Comparison of ENCODE assay signal across 30 cellular contexts in the genomic region with DNA sequence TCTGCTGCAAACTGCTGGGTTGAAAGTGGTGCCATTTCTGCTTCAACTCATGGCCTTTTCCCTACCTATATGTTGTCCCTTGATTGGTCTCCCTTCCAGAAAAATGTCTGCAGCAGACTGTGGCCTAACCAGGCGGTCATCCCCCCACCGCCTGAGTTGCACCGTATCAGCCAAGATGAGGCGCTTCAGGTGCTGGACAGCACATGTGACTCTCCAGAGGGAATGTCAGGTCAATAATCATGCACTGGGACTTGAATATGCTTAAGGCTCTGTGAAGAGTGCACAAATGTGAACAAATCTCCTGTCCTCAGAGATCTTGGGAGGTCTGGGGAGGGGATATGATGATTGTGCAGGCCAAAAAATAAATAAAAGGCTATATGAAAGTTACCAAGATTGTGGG. TPM values are rescaled to one million over a fixed set of nuclear protein-coding genes. Genes with fewer than 3 reads are reported as not detected.
A peak's percentile ranks its signal among the peaks of the same experiment; 100 is the strongest.
DNase-seq lines count a peak whose midpoint lies in the region; TF ChIP-seq lines count a peak whose summit lies in the region.
"Had no signal": no experiment of that assay in that cellular context is flagged by ENCODE, and none has a peak within 500 bp of the region (broad histone marks: within the 10 kb centered on the region; RNA-seq: fewer than 3 reads in every experiment).

No MANE protein-coding gene starts in this region.

- TF ChIP-seq EP300 in Ishikawa (IDR thresholded peaks at IDR 0.05; ENCODE audit: borderline replicate concordance) = no peak

- CTCF ChIA-PET in MCF 10A (lab: Yijun Ruan, JAX) (no interaction called here), mammary epithelial cell (lab: Charles Lee; ENCODE audit: low non-redundant PET) (no interaction called here)

- in situ Hi-C loops in mammary epithelial cell (cut with MboI; ENCODE audit: low sequenced_read_pairs in 2 of 2) = loop anchor here in 1 of 2 donors (25.0 kb wide), 1 partner anchor 592 kb away; a partner anchor contains a TSS

- dilution Hi-C loops in mammary epithelial cell (cut with HindIII; ENCODE audit: low sequenced_read_pairs) = no loop called here

- H3K9me3 Mint-ChIP-seq in MCF 10A (ENCODE audit: unreplicated experiment) = no peaks in the 10 kb centered on the region

- peak overlapping the region in 1 of 2 experiments; percentile 40 for H2BK12ac ChIP-seq in mesenchymal stem cell (ENCODE audit: low read length in 2 of 2)
- peak overlapping the region; percentile 66 for H2BK12ac ChIP-seq in trophoblast cell (ENCODE audit: low read length)

- no peak for TF ChIP-seq RAD21 in Ishikawa (IDR thresholded peaks at IDR 0.05; ENCODE audit: low read depth)

- no peak overlapping the region for H2AFZ ChIP-seq in mammary epithelial cell (ENCODE audit: low read depth, low read length)
- no peak overlapping the region for H2AFZ ChIP-seq in mesenchymal stem cell (ENCODE audit: low read depth, low read length)
- no peak overlapping the region for H2AFZ ChIP-seq in trophoblast cell (ENCODE audit: insufficient read depth, low read length, poor library complexity)

- peak overlapping the region in 1 of 2 experiments; percentile 6 for H3K4ac ChIP-seq in mesenchymal stem cell (ENCODE audit: low read depth in 1 of 2, low read length in 2 of 2)
- H3K4ac ChIP-seq in trophoblast cell (ENCODE audit: low read depth, low read length) = no peak overlapping the region

- H3K14ac ChIP-seq in mesenchymal stem cell (ENCODE audit: low read length in 2 of 2) (no peak overlapping the region), trophoblast cell (ENCODE audit: low read length) (no peak overlapping the region)

- no peaks in the 10 kb centered on the region for H3K27me3 Mint-ChIP-seq in MCF 10A (ENCODE audit: insufficient read depth, unreplicated experiment)
- H3K27me3 Mint-ChIP-seq: CD4-positive, CD25-positive, alpha-beta regulatory T cell; CD8-positive, alpha-beta memory T cell had no signal

- H3K36me3 ChIP-seq in mammary epithelial cell (ENCODE audit: insufficient read depth, low read length) (no peaks in the 10 kb centered on the region), mesenchymal stem cell (ENCODE audit: control insufficient read depth in 1 of 2, insufficient read depth in 2 of 2, low read depth in 1 of 2, low read length in 2 of 2) (no peaks in the 10 kb centered on the region), trophoblast cell (ENCODE audit: control insufficient read depth in 1 of 2, insufficient read depth in 2 of 2, low read length in 2 of 2) (no peaks in the 10 kb centered on the region)
- H3K36me3 ChIP-seq: BE2C, BLaER1 had no signal

- intact Hi-C loops in MCF 10A (cut with micrococcal nuclease) = loop anchor here (10.0 kb wide), 1 partner anchor 89 kb away; no protein-coding TSS in a partner anchor
- intact Hi-C loops in mammary epithelial cell (cut with micrococcal nuclease) = no loop called here

- no peak overlapping the region for H3K23ac ChIP-seq in mesenchymal stem cell (ENCODE audit: low read length in 2 of 2)
- H3K23ac ChIP-seq in trophoblast cell (ENCODE audit: low read length) = no peak overlapping the region

- H3K79me1 ChIP-seq in mesenchymal stem cell (replicated peaks; ENCODE audit: low read length, poor library complexity, severe bottlenecking) = no peaks in the 10 kb centered on the region
- H3K79me1 ChIP-seq in trophoblast cell (ENCODE audit: low read length) = peaks cover 24% of the 10 kb centered on the region

- H4K12ac ChIP-seq in trophoblast cell (ENCODE audit: low read depth, low read length) = no peak overlapping the region

- peaks cover 13% of the 10 kb centered on the region for H3K36me3 Mint-ChIP-seq in MCF 10A (ENCODE audit: insufficient read depth, unreplicated experiment)
- H3K36me3 Mint-ChIP-seq: CD14-positive monocyte; CD4-positive, alpha-beta memory T cell; CD4-positive, CD25-positive, alpha-beta regulatory T cell; CD8-positive, alpha-beta memory T cell had no signal

- no peak overlapping the region for H4K8ac ChIP-seq in mesenchymal stem cell (ENCODE audit: low read length)
- H4K8ac ChIP-seq in trophoblast cell (ENCODE audit: low read depth, low read length) = no peak overlapping the region

- H2BK120ac ChIP-seq in mesenchymal stem cell (ENCODE audit: low read depth, low read length) (no peak overlapping the region), trophoblast cell (ENCODE audit: insufficient read depth, low read length, poor library complexity) (peak overlapping the region; percentile 62)

- no peak overlapping the region for H3K4me3 Mint-ChIP-seq in MCF 10A (ENCODE audit: unreplicated experiment)
- H3K4me3 Mint-ChIP-seq: CD14-positive monocyte; CD4-positive, alpha-beta memory T cell; CD4-positive, CD25-positive, alpha-beta regulatory T cell; CD8-positive, alpha-beta memory T cell had no signal

- peaks cover under 1% of the 10 kb centered on the region for H3K27me3 ChIP-seq in mammary epithelial cell (ENCODE audit: insufficient read depth, low read length)
- no peaks in the 10 kb centered on the region for H3K27me3 ChIP-seq in mesenchymal stem cell (ENCODE audit: control insufficient read depth in 1 of 2, insufficient read depth in 1 of 2, low read length in 2 of 2)
- no peaks in the 10 kb centered on the region for H3K27me3 ChIP-seq in trophoblast cell (ENCODE audit: insufficient read depth, low read length)
- H3K27me3 ChIP-seq: BE2C, BLaER1 had no signal

- BruUV-seq in MCF 10A (replicated peaks; lab: Mats Ljungman, UMichigan) = no TSS peak
- BruUV-seq in mammary epithelial cell (replicated peaks; lab: Mats Ljungman, UMichigan) = no TSS peak

- POLR2A ChIA-PET in MCF 10A (lab: Yijun Ruan, JAX) = no interaction called here

- H3K4me1 Mint-ChIP-seq in MCF 10A (ENCODE audit: insufficient read depth, unreplicated experiment) = peaks cover 41% of the 10 kb centered on the region
- H3K4me1 Mint-ChIP-seq: CD14-positive monocyte; CD4-positive, alpha-beta memory T cell; CD4-positive, CD25-positive, alpha-beta regulatory T cell; CD8-positive, alpha-beta memory T cell had no signal

- H4K91ac ChIP-seq in mesenchymal stem cell (ENCODE audit: low read length) (no peak overlapping the region), trophoblast cell (ENCODE audit: low read depth, low read length) (peak overlapping the region; percentile 65)

- no peak overlapping the region for H3K4me2 ChIP-seq in mammary epithelial cell (ENCODE audit: insufficient read depth, low read depth, low read length)
- H3K4me2 ChIP-seq in mesenchymal stem cell (ENCODE audit: low read length, poor library complexity, severe bottlenecking) = no peak overlapping the region
- no peak overlapping the region for H3K4me2 ChIP-seq in trophoblast cell (ENCODE audit: low read length)
- H3K4me2 ChIP-seq: BLaER1 had no signal

- 100% methylated on average over 4 of the region's 4 CpGs for WGBS in mammary epithelial cell (ENCODE audit: low coverage, missing lambda C conversion rate)
- 96% methylated on average over 4 of the region's 4 CpGs for WGBS in mesenchymal stem cell
- WGBS in trophoblast cell (ENCODE audit: extremely low coverage, insufficient coverage, insufficient read length) = no CpG with 5 or more reads among the region's 4 CpGs

- no peaks in the 10 kb centered on the region for H4K20me1 ChIP-seq in mammary epithelial cell (ENCODE audit: insufficient read depth, low read length)
- H4K20me1 ChIP-seq: BLaER1 had no signal

- H3K4me3 ChIP-seq in mammary epithelial cell (replicated peaks in 1 of 3; ENCODE audit: insufficient read depth in 1 of 3, low read depth in 2 of 3, low read length in 3 of 3) (no peak overlapping the region), mesenchymal stem cell (ENCODE audit: insufficient read depth in 1 of 2, low read depth in 1 of 2, low read length in 2 of 2) (no peak overlapping the region), trophoblast cell (ENCODE audit: low read depth, low read length) (no peak overlapping the region)
- H3K4me3 ChIP-seq: BLaER1, GM12878 had no signal

- no peak overlapping the region for H2BK15ac ChIP-seq in mesenchymal stem cell (ENCODE audit: low read depth, poor library complexity, severe bottlenecking)

- no peak overlapping the region for H2BK5ac ChIP-seq in mesenchymal stem cell (ENCODE audit: low read depth, low read length, poor library complexity, severe bottlenecking)
- no peak overlapping the region for H2BK5ac ChIP-seq in trophoblast cell (ENCODE audit: low read depth, low read length, poor library complexity)

- peak overlapping the region; percentile 19 to 30 for H3K18ac ChIP-seq in mesenchymal stem cell (ENCODE audit: low read depth in 1 of 2, low read length in 2 of 2)
- H3K18ac ChIP-seq in trophoblast cell (ENCODE audit: low read length) = no peak overlapping the region

- TF ChIP-seq CTCF in MCF 10A (IDR thresholded peaks at IDR 0.05; ENCODE audit: unreplicated experiment) (no peak), mammary epithelial cell (conservative IDR thresholded peaks at IDR 0.05 in 1 of 2, IDR thresholded peaks at IDR 0.05 in 1 of 2; ENCODE audit: extremely low read depth in 1 of 2, insufficient read depth in 1 of 2, low read depth in 1 of 2, low read length in 2 of 2) (no peak)

- H3K9me3 ChIP-seq in mammary epithelial cell (replicated peaks; ENCODE audit: insufficient read depth, low read length) = no peaks in the 10 kb centered on the region
- no peaks in the 10 kb centered on the region for H3K9me3 ChIP-seq in mesenchymal stem cell (ENCODE audit: control insufficient read depth, low read length)
- no peaks in the 10 kb centered on the region for H3K9me3 ChIP-seq in trophoblast cell (ENCODE audit: insufficient read depth, low read depth, low read length)
- H3K9me3 ChIP-seq: BE2C, BLaER1 had no signal

- no peak overlapping the region for H3K9ac ChIP-seq in mammary epithelial cell (ENCODE audit: insufficient read depth, low read length)
- no peak overlapping the region for H3K9ac ChIP-seq in mesenchymal stem cell (ENCODE audit: low read length)
- H3K9ac ChIP-seq in trophoblast cell (ENCODE audit: low read length) = no peak overlapping the region
- H3K9ac ChIP-seq: BLaER1 had no signal

- H3K4me1 ChIP-seq in mammary epithelial cell (ENCODE audit: insufficient read depth, low read length) (peaks cover 18% of the 10 kb centered on the region), mesenchymal stem cell (ENCODE audit: control insufficient read depth, insufficient read depth, low read depth, low read length) (peaks cover 6% of the 10 kb centered on the region), trophoblast cell (ENCODE audit: control insufficient read depth in 1 of 2, insufficient read depth in 2 of 2, low read length in 2 of 2) (peaks cover 9 to 22% of the 10 kb centered on the region in 2 experiments)
- H3K4me1 ChIP-seq: BE2C had no signal

- peak overlapping the region; percentile 49 for H3K27ac Mint-ChIP-seq in MCF 10A (ENCODE audit: low read depth, unreplicated experiment)
- H3K27ac Mint-ChIP-seq: CD14-positive monocyte; CD4-positive, alpha-beta memory T cell; CD4-positive, CD25-positive, alpha-beta regulatory T cell; CD8-positive, alpha-beta memory T cell had no signal

- H2AK5ac ChIP-seq in mesenchymal stem cell (ENCODE audit: low read length, severe bottlenecking) = peak overlapping the region; percentile 76
- no peak overlapping the region for H2AK5ac ChIP-seq in trophoblast cell (ENCODE audit: low read length)

- H3K79me2 ChIP-seq in mammary epithelial cell (ENCODE audit: insufficient read depth, low read length) = no peaks in the 10 kb centered on the region
- peaks cover 2% of the 10 kb centered on the region for H3K79me2 ChIP-seq in trophoblast cell (ENCODE audit: control insufficient read depth, insufficient read depth, low read length, poor library complexity)

- H3K27ac ChIP-seq in mammary epithelial cell (ENCODE audit: insufficient read depth, low read depth, low read length) = no peak overlapping the region
- H3K27ac ChIP-seq in mesenchymal stem cell (ENCODE audit: low read length, poor library complexity, severe bottlenecking) = no peak overlapping the region
- no peak overlapping the region for H3K27ac ChIP-seq in trophoblast cell (ENCODE audit: low read depth, low read length)
- H3K27ac ChIP-seq: BLaER1 had no signal

- no peak for DNase-seq in MCF 10A (ENCODE audit: unreplicated experiment)
- DNase-seq in mammary epithelial cell = no peak
- no peak for DNase-seq in mesenchymal stem cell
- DNase-seq in trophoblast cell = no peak
- DNase-seq in retina = no peak
- DNase-seq in germinal center (ENCODE audit: low spot score) = no peak
- no peak for DNase-seq in stimulated activated CD4-positive, alpha-beta T cell treated with anti-CD3 and anti-CD28 coated beads, Interleukin-15, amount 100 ng/mL, for 24 hours
- DNase-seq: 8988T; ACHN; BE2C; C1 segment of cervical spinal cord; CD4-positive, alpha-beta memory T cell; CD4-positive, CD25-positive, alpha-beta regulatory T cell; CD8-positive, alpha-beta memory T cell; COR-L47; DMS 273 treated with DMSO at 0.1 percent for 48 hours; DMS153; DMS53; DMS79; DND-41; EL; GDM1 had no signal

RNA-seq across cellular contexts. Expression of a gene that starts 32.2 kb away (rescaled TPM):
- not detected in 2 replicates for total RNA-seq in MCF 10A (2022)
- total RNA-seq in mammary epithelial cell = not detected
- not detected for polyA plus RNA-seq in mammary epithelial cell
- polyA minus RNA-seq in mammary epithelial cell = not detected
- 0.07 TPM for polyA plus RNA-seq in mesenchymal stem cell (2013, experiment 1 of 2)
- polyA plus RNA-seq in mesenchymal stem cell (2013, experiment 2 of 2) = 0.12 TPM
- 0.06 and 0.07 TPM in 2 replicates for polyA plus RNA-seq in trophoblast cell (2013)
- total RNA-seq: A673; CD4-positive, alpha-beta memory T cell; CD4-positive, CD25-positive, alpha-beta regulatory T cell; CD8-positive, alpha-beta memory T cell; Daoy; G401; GM12878 had no signal
- polyA plus RNA-seq: AG04450; CD14-positive monocyte; CD4-positive, alpha-beta memory T cell; CD4-positive, CD25-positive, alpha-beta regulatory T cell; CD8-positive, alpha-beta memory T cell had no signal
